In genomic region chr10:100562008-100562672, GRCh38 we compare ENCODE assay signal across 8 cellular contexts. TPM values are rescaled to one million over a fixed set of nuclear protein-coding genes. Genes with fewer than 3 reads are reported as not detected.
DNase-seq lines count a peak whose midpoint lies in the region; ATAC-seq and TF ChIP-seq lines count a peak whose summit lies in the region.

No MANE protein-coding gene starts in this region.

- H2AFZ ChIP-seq in DND-41 (ENCODE audit: low read depth, low read length), result no peak overlapping the region

- no peak overlapping the region for H3K27ac Mint-ChIP-seq in natural killer cell treated with Interleukin-12 subunit alpha and Interleukin-12 subunit beta and Interleukin-15 and Interleukin-18, amount 100 ng/mL, for 72 hours

- H3K27me3 Mint-ChIP-seq in natural killer cell treated with Interleukin-12 subunit alpha and Interleukin-12 subunit beta and Interleukin-15 and Interleukin-18, amount 100 ng/mL, for 72 hours, result peaks cover 13 to 35% of the 10 kb centered on the region in 2 donors

- H3K4me1 ChIP-seq in DND-41 (ENCODE audit: insufficient read depth, low read length), result no peaks in the 10 kb centered on the region
- H3K4me1 ChIP-seq in esophagus squamous epithelium, result peaks cover 8 to 16% (median 8%) of the 10 kb centered on the region in 3 donors

- H3K79me2 ChIP-seq in DND-41 (ENCODE audit: insufficient read depth, low read length), result no peaks in the 10 kb centered on the region

- no peak overlapping the region for H3K9ac ChIP-seq in DND-41 (ENCODE audit: low read depth, low read length)

- peak overlapping the region; percentile 28 for H3K4me3 Mint-ChIP-seq in natural killer cell treated with Interleukin-12 subunit alpha and Interleukin-12 subunit beta and Interleukin-15 and Interleukin-18, amount 100 ng/mL, for 72 hours

- H3K27me3 ChIP-seq in DND-41 (ENCODE audit: insufficient read depth, low read length, poor library complexity) (no peaks in the 10 kb centered on the region), esophagus squamous epithelium (peaks cover 0 to 66% (median 9%) of the 10 kb centered on the region in 4 donors)

- WGBS in esophagus squamous epithelium, 2 donors, result 47% methylated on average over 21 of the region's 62 CpGs; no CpG with 5 or more reads in 1 of the 2 donors

- no peak for TF ChIP-seq POLR2A in esophagus squamous epithelium (IDR thresholded peaks at IDR 0.05)

- ATAC-seq in DND-41 (ENCODE audit: insufficient read depth, low read depth), result peak; percentile 80
- peak; percentile 91 to 93 for ATAC-seq in natural killer cell treated with Interleukin-12 subunit alpha and Interleukin-12 subunit beta and Interleukin-15 and Interleukin-18, amount 100 ng/mL, for 72 hours

- H3K9me3 ChIP-seq in DND-41 (ENCODE audit: insufficient read depth, low read length, severe bottlenecking) (no peaks in the 10 kb centered on the region), esophagus squamous epithelium (peaks cover 0 to 6% (median 0%) of the 10 kb centered on the region in 3 donors)

- peak; percentile 76 for DNase-seq in DND-41
- DNase-seq in HFF-Myc (ENCODE audit: extremely low read depth, low read depth), result peak; percentile 24
- DNase-seq in NCI-H526 treated with DMSO at 0.1 percent for 48 hours (lab: John Stamatoyannopoulos, UW), result peak; percentile 29
- DNase-seq in activated T-cell treated with anti-CD3 and anti-CD28 coated beads, Interleukin-2, amount 50 U/mL, for 1 hour, result peak; percentile 86
- no peak for DNase-seq in esophagus squamous epithelium (lab: John Stamatoyannopoulos, UW)
- peak; percentile 76 for DNase-seq in natural killer cell treated with Interleukin-12 subunit alpha and Interleukin-12 subunit beta and Interleukin-15 and Interleukin-18, amount 100 ng/mL, for 72 hours (ENCODE audit: low spot score)
- peak; percentile 67 for DNase-seq in stimulated activated naive CD4-positive, alpha-beta T cell treated with Interleukin-2 at 50 U/mL for 16 hours (lab: John Stamatoyannopoulos, UW)
- DNase-seq in UCSD-AML1 (lab: John Stamatoyannopoulos, UW; ENCODE audit: unreplicated experiment), result no peak

- intact Hi-C loops in esophagus squamous epithelium (cut with DNase I), result no loop called here

- H4K20me1 ChIP-seq in DND-41 (ENCODE audit: insufficient read depth, low read length), result peaks cover 11% of the 10 kb centered on the region; the same call in 1 of the 2 replicates

- H3K36me3 ChIP-seq in DND-41 (ENCODE audit: insufficient read depth, low read length), result no peaks in the 10 kb centered on the region
- H3K36me3 ChIP-seq in esophagus squamous epithelium, result peaks cover 0 to 26% (median 0%) of the 10 kb centered on the region in 3 donors

- TF ChIP-seq CTCF in DND-41 (IDR thresholded peaks at IDR 0.05; ENCODE audit: borderline replicate concordance, extremely low read depth, low read length, poor library complexity, severe bottlenecking) (peak; percentile 79), HFF-Myc (IDR thresholded peaks at IDR 0.05; ENCODE audit: low read depth, low read length, missing control alignments) (peak; percentile 81), esophagus squamous epithelium (IDR thresholded peaks at IDR 0.05) (peak; percentile 42 to 89 (median 68))

- no peaks in the 10 kb centered on the region for H3K9me3 Mint-ChIP-seq in natural killer cell treated with Interleukin-12 subunit alpha and Interleukin-12 subunit beta and Interleukin-15 and Interleukin-18, amount 100 ng/mL, for 72 hours

- H3K27ac ChIP-seq in DND-41 (ENCODE audit: low read length), result no peak overlapping the region
- H3K27ac ChIP-seq in esophagus squamous epithelium, result no peak overlapping the region

- peaks cover 9 to 11% of the 10 kb centered on the region in 2 donors for H3K4me1 Mint-ChIP-seq in natural killer cell treated with Interleukin-12 subunit alpha and Interleukin-12 subunit beta and Interleukin-15 and Interleukin-18, amount 100 ng/mL, for 72 hours (ENCODE audit: low read depth in 2 of 2)

- no peak overlapping the region for H3K4me2 ChIP-seq in DND-41 (ENCODE audit: insufficient read depth, low read length)

- H3K4me3 ChIP-seq in DND-41 (ENCODE audit: low read depth in 1 of 2, low read length in 2 of 2) (no peak overlapping the region), HFF-Myc (replicated peaks; ENCODE audit: low read depth, low read length) (no peak overlapping the region), esophagus squamous epithelium (peak overlapping the region in 1 of 4 donors; percentile 32)

- peaks cover 6% of the 10 kb centered on the region for H3K36me3 Mint-ChIP-seq in natural killer cell treated with Interleukin-12 subunit alpha and Interleukin-12 subunit beta and Interleukin-15 and Interleukin-18, amount 100 ng/mL, for 72 hours

RNA-seq across cellular contexts. Expression of gene HIF1AN, which starts 26.4 kb away (rescaled TPM):
- 10 to 100 TPM in 3 of 4 donors, 1 to 10 TPM in 1; 8.6 to 13.2 (median 11.6) TPM for total RNA-seq in esophagus squamous epithelium
- 10 to 100 TPM; 49.2 to 57.6 TPM for total RNA-seq in natural killer cell treated with Interleukin-12 subunit alpha and Interleukin-12 subunit beta and Interleukin-15 and Interleukin-18, amount 100 ng/mL, for 72 hours

RNA-seq across cellular contexts. Expression of gene NDUFB8, which starts 32.5 kb away (rescaled TPM):
- total RNA-seq in esophagus squamous epithelium, result 100 to 1,000 TPM; 160 to 215 (median 187) TPM
- 100 to 1,000 TPM; 165 to 209 TPM for total RNA-seq in natural killer cell treated with Interleukin-12 subunit alpha and Interleukin-12 subunit beta and Interleukin-15 and Interleukin-18, amount 100 ng/mL, for 72 hours

RNA-seq across cellular contexts. Expression of gene SEC31B, which starts 42.5 kb away (rescaled TPM):
- 1 to 10 TPM in 3 of 4 donors, under 1 TPM in 1; 0.85 to 7.1 (median 2.5) TPM for total RNA-seq in esophagus squamous epithelium
- 10 to 100 TPM; 22.7 to 62.2 TPM for total RNA-seq in natural killer cell treated with Interleukin-12 subunit alpha and Interleukin-12 subunit beta and Interleukin-15 and Interleukin-18, amount 100 ng/mL, for 72 hours

Comparison
In these comparisons a context has a peak if more than half of its experiments do, and no peak if none do; other contexts are left out.
1. DNase-seq: peak in DND-41 (single experiment), HFF-Myc (single experiment), NCI-H526 treated with DMSO at 0.1 percent for 48 hours (single experiment), activated T-cell treated with anti-CD3 and anti-CD28 coated beads, Interleukin-2, amount 50 U/mL, for 1 hour (single experiment), natural killer cell treated with Interleukin-12 subunit alpha and Interleukin-12 subunit beta and Interleukin-15 and Interleukin-18, amount 100 ng/mL, for 72 hours (single experiment) and stimulated activated naive CD4-positive, alpha-beta T cell treated with Interleukin-2 at 50 U/mL for 16 hours (single experiment); none in esophagus squamous epithelium (single experiment) and UCSD-AML1 (single experiment).
2. Peak in every context shown above with its lines, with median percentiles within 50 percentile points of each other: CTCF ChIP-seq.